In the genomic region with DNA sequence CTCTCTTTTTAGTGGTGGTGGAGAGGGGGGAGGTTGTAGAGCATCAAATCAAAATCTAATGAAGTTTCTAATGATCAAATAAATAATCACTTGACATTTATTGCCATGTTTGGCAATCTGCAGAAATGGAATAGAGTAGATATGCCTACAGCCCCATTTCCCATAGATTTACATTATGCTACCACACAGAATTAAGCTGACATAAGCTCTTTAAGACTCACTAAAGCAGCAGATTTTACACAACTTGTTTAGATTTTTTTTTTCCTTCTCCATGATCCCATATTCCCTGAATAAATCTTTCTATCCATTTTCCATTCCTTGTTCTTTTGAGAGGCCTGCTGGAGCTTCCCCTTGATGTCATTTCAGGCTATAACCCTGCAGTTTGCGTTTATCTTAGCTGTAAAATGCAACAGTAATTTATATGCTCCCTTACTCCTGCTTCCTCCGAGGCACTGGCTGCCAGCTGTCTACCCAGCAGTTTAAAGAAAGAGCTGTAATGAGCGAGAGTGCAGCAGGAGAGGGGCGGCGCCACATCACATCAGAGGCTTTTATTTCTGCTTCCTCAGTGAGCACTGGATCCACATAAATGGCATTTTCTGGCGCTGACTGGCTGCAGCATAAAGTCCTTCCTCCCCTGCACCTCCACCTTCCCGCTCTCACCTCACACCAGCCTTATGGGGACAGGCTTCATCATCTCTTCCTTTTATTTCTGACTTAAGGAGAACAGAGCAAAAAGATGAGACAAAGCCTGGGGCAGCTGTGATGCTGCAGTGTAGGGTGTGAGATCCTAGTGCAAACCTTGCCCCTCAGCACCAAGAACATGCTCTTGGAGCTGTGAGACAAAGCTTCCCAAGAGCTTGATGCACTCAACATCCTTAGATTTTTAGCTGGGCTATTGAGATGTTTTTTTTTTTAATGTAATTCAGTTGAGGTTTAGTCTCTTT, we compare ENCODE assay signal across 11 cellular contexts.
DNase-seq lines count a peak whose midpoint lies in the region; ATAC-seq and TF ChIP-seq lines count a peak whose summit lies in the region.
"Had no signal": no experiment of that assay in that cellular context is flagged by ENCODE, and none has a peak within 500 bp of the region (broad histone marks: within the 10 kb centered on the region; RNA-seq: fewer than 3 reads in every experiment).

No MANE protein-coding gene starts in this region.

- WGBS in mesodermal cell (ENCODE audit: insufficient coverage in 2 of 2), 2 experiments = 20 to 27% methylated on average over 2 to 4 of the region's 7 CpGs

- TF ChIP-seq POLR2A in vagina (IDR thresholded peaks at IDR 0.05) = no peak

- H3K27me3 ChIP-seq in vagina = no peaks in the 10 kb centered on the region

- H3K4me3 ChIP-seq in mesodermal cell (ENCODE audit: extremely low read depth, insufficient read depth, low read length, poor library complexity, severe bottlenecking) = no peak overlapping the region
- no peak overlapping the region for H3K4me3 ChIP-seq in vagina

- no peak for TF ChIP-seq CTCF in vagina (IDR thresholded peaks at IDR 0.05)

- peaks cover 9% of the 10 kb centered on the region for H3K4me1 ChIP-seq in mesodermal cell (ENCODE audit: control insufficient read depth, insufficient read depth, low read length, poor library complexity, severe bottlenecking)
- no peaks in the 10 kb centered on the region for H3K4me1 ChIP-seq in vagina

- no peak for ATAC-seq in left lobe of liver
- ATAC-seq in GM18511 (IDR thresholded peaks at IDR 0.05; ENCODE audit: unreplicated experiment) = no peak
- ATAC-seq: natural killer cell treated with Interleukin-12 subunit alpha and Interleukin-12 subunit beta and Interleukin-15 and Interleukin-18, amount 100 ng/mL, for 72 hours had no signal

- H3K27ac ChIP-seq in mesodermal cell (ENCODE audit: low read depth, low read length, severe bottlenecking) = peak overlapping the region; percentile 23
- no peak overlapping the region for H3K27ac ChIP-seq in vagina
- H3K27ac ChIP-seq: C4-2B had no signal

- H3K36me3 ChIP-seq in mesodermal cell (ENCODE audit: control insufficient read depth, insufficient read depth, low read length) (no peaks in the 10 kb centered on the region), vagina (no peaks in the 10 kb centered on the region)

- no peaks in the 10 kb centered on the region for H3K9me3 ChIP-seq in mesodermal cell (ENCODE audit: control insufficient read depth, low read length)
- no peaks in the 10 kb centered on the region for H3K9me3 ChIP-seq in vagina

- DNase-seq in COR-L47 (lab: John Stamatoyannopoulos, UW) (peak; percentile 66), NCI-H2081 treated with DMSO at 0.1 percent for 48 hours (lab: John Stamatoyannopoulos, UW) (peak; percentile 91), astrocyte of the hippocampus (ENCODE audit: low read depth, low spot score) (peak; percentile 64), left lobe of liver (ENCODE audit: low spot score) (no peak), vagina (ENCODE audit: extremely low spot score in 2 of 2) (no peak)
- no peak for DNase-seq in central memory CD4-positive, alpha-beta T cell
- DNase-seq: effector memory CD4-positive, alpha-beta T cell had no signal

- intact Hi-C loops in vagina (cut with DNase I) = no loop called here

Comparison
In these comparisons a context has a peak if more than half of its experiments do, and no peak if none do; other contexts are left out.
1. DNase-seq: peak in COR-L47 (single experiment), NCI-H2081 treated with DMSO at 0.1 percent for 48 hours (single experiment) and astrocyte of the hippocampus (single experiment); none in left lobe of liver (single experiment), central memory CD4-positive, alpha-beta T cell (single experiment) and vagina (0 of 2).